ENCODE assay signal across 10 cellular contexts in the genomic region with DNA sequence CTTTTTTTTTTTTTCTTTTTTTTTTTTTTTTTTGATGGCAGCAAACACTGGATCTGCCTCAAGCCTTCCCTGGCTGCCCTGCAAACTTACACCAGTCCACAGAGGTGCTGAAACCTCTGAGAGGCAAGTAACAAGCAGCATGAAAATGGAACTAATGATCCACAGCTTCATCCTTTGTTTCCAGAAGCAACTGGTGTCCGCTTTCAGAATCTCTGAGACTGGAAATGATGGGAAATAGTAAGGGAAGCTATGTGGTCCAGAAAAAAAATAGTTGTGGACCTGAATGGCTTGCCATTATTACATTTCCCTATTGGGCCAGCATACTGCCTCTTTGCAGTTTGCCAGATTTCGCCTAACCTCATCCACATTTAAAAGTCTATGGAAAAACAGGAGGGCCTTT.
DNase-seq lines count a peak whose midpoint lies in the region; ATAC-seq and TF ChIP-seq lines count a peak whose summit lies in the region.
"Had no signal": no experiment of that assay in that cellular context is flagged by ENCODE, and none has a peak within 500 bp of the region (broad histone marks: within the 10 kb centered on the region; RNA-seq: fewer than 3 reads in every experiment).

No MANE protein-coding gene starts in this region.

- ATAC-seq in HG03095 (IDR thresholded peaks at IDR 0.05; ENCODE audit: unreplicated experiment) (no peak), body of pancreas (no peak)

- TF ChIP-seq POLR2A in uterus (IDR thresholded peaks at IDR 0.05) (no peak), body of pancreas (IDR thresholded peaks at IDR 0.05) (no peak)

- H3K4me3 ChIP-seq in right atrium auricular region = peak overlapping the region in 1 of 2 donors; percentile 28
- peak overlapping the region in 44 of 59 donors; percentile 4 to 51 (median 37) for H3K4me3 ChIP-seq in dorsolateral prefrontal cortex
- no peak overlapping the region for H3K4me3 ChIP-seq in uterus
- no peak overlapping the region for H3K4me3 ChIP-seq in body of pancreas

- intact Hi-C loops in cardiac septum (cut with DNase I) (no loop called here), dorsolateral prefrontal cortex (cut with DNase I) (loop anchor here in 1 of 2 donors (5.0 kb wide), 1 partner anchor 71 kb away; no protein-coding TSS in a partner anchor), uterus (cut with DNase I; ENCODE audit: low total_unique reads) (no loop called here), body of pancreas (cut with DNase I) (no loop called here)

- H3K27ac ChIP-seq in right atrium auricular region (peak overlapping the region; percentile 56 to 72), dorsolateral prefrontal cortex (peak overlapping the region in 56 of 59 donors; percentile 14 to 96 (median 72)), uterus (peak overlapping the region; percentile 25 to 53), body of pancreas (peak overlapping the region in 2 of 4 donors; percentile 19 to 56)

- H3K4me1 Mint-ChIP-seq in nephron progenitor cell (peaks cover 77% of the 10 kb centered on the region), immature natural killer cell (peaks cover 20 to 40% of the 10 kb centered on the region in 2 donors)

- H3K27me3 Mint-ChIP-seq in nephron progenitor cell (ENCODE audit: low read depth, poor library complexity) = peaks cover 3% of the 10 kb centered on the region
- H3K27me3 Mint-ChIP-seq in immature natural killer cell (ENCODE audit: low read depth in 3 of 3) = peaks cover 4 to 30% (median 6%) of the 10 kb centered on the region in 3 donors

- peaks cover 0 to 28% of the 10 kb centered on the region in 2 donors for H3K4me1 ChIP-seq in right atrium auricular region
- no peaks in the 10 kb centered on the region for H3K4me1 ChIP-seq in uterus
- H3K4me1 ChIP-seq in body of pancreas = peaks cover 21% of the 10 kb centered on the region

- H3K9me3 ChIP-seq in right atrium auricular region (no peaks in the 10 kb centered on the region), uterus (no peaks in the 10 kb centered on the region), body of pancreas (no peaks in the 10 kb centered on the region)

- H3K9me3 Mint-ChIP-seq in nephron progenitor cell (no peaks in the 10 kb centered on the region), immature natural killer cell (no peaks in the 10 kb centered on the region)

- peak overlapping the region; percentile 98 for H3K27ac Mint-ChIP-seq in nephron progenitor cell
- no peak overlapping the region for H3K27ac Mint-ChIP-seq in immature natural killer cell

- H3K36me3 ChIP-seq in right atrium auricular region = no peaks in the 10 kb centered on the region
- no peaks in the 10 kb centered on the region for H3K36me3 ChIP-seq in uterus
- no peaks in the 10 kb centered on the region for H3K36me3 ChIP-seq in body of pancreas (replicated peaks in 1 of 2; ENCODE audit: insufficient read depth in 1 of 2, low read depth in 2 of 2)

- TF ChIP-seq CTCF in right atrium auricular region (IDR thresholded peaks at IDR 0.05) (no peak), dorsolateral prefrontal cortex (IDR thresholded peaks at IDR 0.05 in 54 of 56, conservative IDR thresholded peaks at IDR 0.05 in 2 of 56; ENCODE audit: low read depth in 1 of 56, partially characterized antibody in 56 of 56) (no peak), nephron progenitor cell (IDR thresholded peaks at IDR 0.05) (no peak), uterus (IDR thresholded peaks at IDR 0.05) (no peak), body of pancreas (IDR thresholded peaks at IDR 0.05) (no peak)

- no peaks in the 10 kb centered on the region for H3K27me3 ChIP-seq in right atrium auricular region
- no peaks in the 10 kb centered on the region for H3K27me3 ChIP-seq in dorsolateral prefrontal cortex
- no peaks in the 10 kb centered on the region for H3K27me3 ChIP-seq in uterus
- H3K27me3 ChIP-seq in body of pancreas = no peaks in the 10 kb centered on the region
- H3K27me3 ChIP-seq: foreskin keratinocyte had no signal

- H3K4me3 Mint-ChIP-seq in nephron progenitor cell = peak overlapping the region; percentile 70
- peak overlapping the region in 1 of 5 donors; percentile 57 for H3K4me3 Mint-ChIP-seq in immature natural killer cell
- H3K4me3 Mint-ChIP-seq: activated naive CD8-positive, alpha-beta T cell had no signal

- DNase-seq in right atrium auricular region (ENCODE audit: low spot score) = no peak
- no peak for DNase-seq in cardiac septum (ENCODE audit: low spot score)
- no peak for DNase-seq in dorsolateral prefrontal cortex
- no peak for DNase-seq in nephron progenitor cell
- DNase-seq in uterus = no peak
- no peak for DNase-seq in immature natural killer cell
- DNase-seq in body of pancreas = no peak

- 66 to 71% methylated on average over 2 of the region's 2 CpGs for WGBS in body of pancreas, 2 donors

- H3K36me3 Mint-ChIP-seq in nephron progenitor cell (ENCODE audit: low read depth) (no peaks in the 10 kb centered on the region), immature natural killer cell (no peaks in the 10 kb centered on the region)
- H3K36me3 Mint-ChIP-seq: activated naive CD8-positive, alpha-beta T cell had no signal

Comparison
In these comparisons a context has a peak if more than half of its experiments do, and no peak if none do; other contexts are left out.
1. H3K4me3 ChIP-seq: peak in dorsolateral prefrontal cortex (44 of 59); none in uterus (0 of 2) and body of pancreas (0 of 2).